ENCODE assay signal across 1 cellular context in genomic region chr11:2898366-2899079, GRCh38.
A peak's percentile ranks its signal among the peaks of the same experiment; 100 is the strongest.
TF ChIP-seq lines count a peak whose summit lies in the region.

No MANE protein-coding gene starts in this region.

TF ChIP-seq in K562, 482 proteins besides CTCF, POLR2A, EP300 and RAD21 (continued from another document and continues in another):
- no peak for TF ChIP-seq PBX2 (CRISPR knock-in tag; IDR thresholded peaks at IDR 0.05; ENCODE audit: low read depth)
- no peak for TF ChIP-seq PBX2 (tag; conservative IDR thresholded peaks at IDR 0.05; ENCODE audit: low read depth)
- no peak for TF ChIP-seq PRPF4 (IDR thresholded peaks at IDR 0.05; ENCODE audit: insufficient read depth, low read depth, low read length, poor library complexity, severe bottlenecking)
- TF ChIP-seq POLR2AphosphoS2 (IDR thresholded peaks at IDR 0.05; ENCODE audit: low read length): no peak
- TF ChIP-seq TRIM28 (IDR thresholded peaks at IDR 0.05): no peak
- no peak for TF ChIP-seq NFIX (CRISPR knock-in tag; IDR thresholded peaks at IDR 0.05; ENCODE audit: low read depth)
- TF ChIP-seq ZNF277 (CRISPR knock-in tag; IDR thresholded peaks at IDR 0.05; ENCODE audit: borderline replicate concordance): no peak
- no peak for TF ChIP-seq ZBTB11 (CRISPR knock-in tag; IDR thresholded peaks at IDR 0.05)
- TF ChIP-seq NR2C1 (IDR thresholded peaks at IDR 0.05): 0 out of 2 replicates have a peak, but pooled peaks have one; percentile 24
- TF ChIP-seq NR2C1 (tag; IDR thresholded peaks at IDR 0.05): peak; percentile 59
- no peak for TF ChIP-seq RBM15 (IDR thresholded peaks at IDR 0.05; ENCODE audit: insufficient read depth, low read length)
- TF ChIP-seq USF2 (CRISPR knock-in tag; IDR thresholded peaks at IDR 0.05): peak; percentile 30; the same call in 1 of the 2 replicates
- no peak for TF ChIP-seq CC2D1A (IDR thresholded peaks at IDR 0.05)
- TF ChIP-seq KAT7 (CRISPR knock-in tag; IDR thresholded peaks at IDR 0.05; ENCODE audit: borderline replicate concordance): no peak
- no peak for TF ChIP-seq KDM1A (IDR thresholded peaks at IDR 0.05)
- no peak for TF ChIP-seq ZNF707 (CRISPR knock-in tag; conservative IDR thresholded peaks at IDR 0.05)
- peak in 1 of 2 experiments; percentile 76; a peak in 1 of 4 replicates for TF ChIP-seq FOXA3 (CRISPR knock-in tag; conservative IDR thresholded peaks at IDR 0.05 in 1 of 2, IDR thresholded peaks at IDR 0.05 in 1 of 2)
- no peak for TF ChIP-seq SIRT6 (IDR thresholded peaks at IDR 0.05; ENCODE audit: low read depth, low read length)
- no peak for TF ChIP-seq FOXJ2 (tag; IDR thresholded peaks at IDR 0.05)
- TF ChIP-seq ZNF197 (CRISPR knock-in tag; IDR thresholded peaks at IDR 0.05; ENCODE audit: low read depth): 0 out of 2 replicates have a peak, but pooled peaks have one; percentile 16
- TF ChIP-seq LARP7 (IDR thresholded peaks at IDR 0.05): no peak
- TF ChIP-seq GTF2A2 (tag; IDR thresholded peaks at IDR 0.05): no peak
- no peak for TF ChIP-seq TAF15 (IDR thresholded peaks at IDR 0.05; ENCODE audit: low read depth, low read length)
- TF ChIP-seq TCF7 (IDR thresholded peaks at IDR 0.05; ENCODE audit: borderline replicate concordance): no peak
- no peak for TF ChIP-seq ILK (tag; IDR thresholded peaks at IDR 0.05; ENCODE audit: borderline replicate concordance, low read depth)
- no peak for TF ChIP-seq TCF15 (CRISPR knock-in tag; IDR thresholded peaks at IDR 0.05)
- no peak for TF ChIP-seq ZNF695 (CRISPR knock-in tag; IDR thresholded peaks at IDR 0.05)
- TF ChIP-seq EP400 (IDR thresholded peaks at IDR 0.05): peak; percentile 69
- no peak for TF ChIP-seq ZC3H11A (IDR thresholded peaks at IDR 0.05; ENCODE audit: low read depth, low read length)
- 0 out of 2 replicates have a peak, but pooled peaks have one; percentile 25 for TF ChIP-seq LEF1 (IDR thresholded peaks at IDR 0.05)
- TF ChIP-seq HMGXB4 (CRISPR knock-in tag; IDR thresholded peaks at IDR 0.05): no peak
- no peak for TF ChIP-seq FOXO4 (CRISPR knock-in tag; IDR thresholded peaks at IDR 0.05)
- no peak for TF ChIP-seq GATAD2B (IDR thresholded peaks at IDR 0.05; ENCODE audit: borderline replicate concordance)
- TF ChIP-seq ZBTB43 (CRISPR knock-in tag; IDR thresholded peaks at IDR 0.05): no peak
- TF ChIP-seq CREB5 (CRISPR knock-in tag; IDR thresholded peaks at IDR 0.05): 0 out of 2 replicates have a peak, but pooled peaks have one; percentile 41
- no peak for TF ChIP-seq E2F8 (IDR thresholded peaks at IDR 0.05; ENCODE audit: low read depth, partially characterized antibody)
- no peak for TF ChIP-seq SRSF3 (IDR thresholded peaks at IDR 0.05; ENCODE audit: insufficient read depth, low read length)
- peak; percentile 42; the same call in 1 of the 2 replicates for TF ChIP-seq SMARCA4 (IDR thresholded peaks at IDR 0.05)
- TF ChIP-seq HINFP (tag; conservative IDR thresholded peaks at IDR 0.05; ENCODE audit: low read depth): no peak
- peak in 1 of 2 experiments; percentile 93 for TF ChIP-seq E2F6 (IDR thresholded peaks at IDR 0.05; ENCODE audit: borderline replicate concordance in 1 of 2, extremely low read depth in 1 of 2, insufficient read depth in 1 of 2, insufficient read length in 1 of 2, low read depth in 1 of 2, low read length in 1 of 2, poor library complexity in 1 of 2, severe bottlenecking in 1 of 2)
- TF ChIP-seq CCNT2 (IDR thresholded peaks at IDR 0.05; ENCODE audit: borderline replicate concordance, extremely low read depth, insufficient read length, low read depth, low read length): no peak
- TF ChIP-seq HDAC6 (IDR thresholded peaks at IDR 0.05; ENCODE audit: low read depth, low read length): no peak
